In genomic region chr16:50152386-50152806, GRCh38 we compare ENCODE assay signal across 8 cellular contexts. TPM values are rescaled to one million over a fixed set of nuclear protein-coding genes. Genes with fewer than 3 reads are reported as not detected.
DNase-seq lines count a peak whose midpoint lies in the region; ATAC-seq, FAIRE-seq and TF ChIP-seq lines count a peak whose summit lies in the region.

No MANE protein-coding gene starts in this region.

- H3K4me3 ChIP-seq in astrocyte of the cerebellum (ENCODE audit: low read depth, low read length) (peak overlapping the region; percentile 57), keratinocyte (ENCODE audit: control insufficient read depth in 2 of 3, extremely low read depth in 1 of 3, insufficient read depth in 2 of 3, low read depth in 1 of 3, low read length in 3 of 3) (peak overlapping the region; percentile 70 to 80 (median 77))

- H3K79me2 ChIP-seq in keratinocyte (ENCODE audit: control insufficient read depth, insufficient read depth, low read length), result peaks cover 39% of the 10 kb centered on the region

- in situ Hi-C loops in astrocyte of the cerebellum (cut with HindIII; ENCODE audit: low sequenced_read_pairs), result no loop called here

- H3K9ac ChIP-seq in keratinocyte (ENCODE audit: control insufficient read depth, extremely low read depth, insufficient read depth, low read length), result peak overlapping the region; percentile 90

- peaks cover 17% of the 10 kb centered on the region for H3K4me1 ChIP-seq in keratinocyte (ENCODE audit: control insufficient read depth, extremely low read depth, insufficient read depth, low read length)

- TF ChIP-seq CTCF in astrocyte of the cerebellum (IDR thresholded peaks at IDR 0.05; ENCODE audit: low read depth, low read length, missing control alignments) (no peak), keratinocyte (optimal IDR thresholded peaks at IDR 0.05 in 1 of 3, IDR thresholded peaks at IDR 0.05 in 1 of 3, conservative IDR thresholded peaks at IDR 0.05 in 1 of 3; ENCODE audit: extremely low read depth in 1 of 3, insufficient read depth in 2 of 3, low read length in 3 of 3) (no peak)

- dilution Hi-C loops in keratinocyte (cut with MboI; ENCODE audit: extremely low pct_ligation_motif_present, low sequenced_read_pairs), result no loop called here

- no peaks in the 10 kb centered on the region for H3K27me3 ChIP-seq in keratinocyte (ENCODE audit: control insufficient read depth, extremely low read depth, insufficient read depth, low read length)

- H4K20me1 ChIP-seq in keratinocyte (ENCODE audit: control insufficient read depth, extremely low read depth, insufficient read depth, low read length), result peaks cover 17% of the 10 kb centered on the region

- no peaks in the 10 kb centered on the region for H3K9me1 ChIP-seq in keratinocyte (ENCODE audit: control insufficient read depth, extremely low read depth, insufficient read depth, low read length)

- no peaks in the 10 kb centered on the region for H3K9me3 ChIP-seq in keratinocyte (ENCODE audit: control insufficient read depth, low read depth, low read length)

- DNase-seq in AML-193 (lab: John Stamatoyannopoulos, UW) (peak; percentile 25 to 26), T-helper 2 cell (peak in 4 of 5 experiments; percentile 51 to 94 (median 70)), astrocyte of the cerebellum (ENCODE audit: low read depth) (no peak), keratinocyte (ENCODE audit: low read depth, low spot score) (no peak), hippocampal formation (lab: John Stamatoyannopoulos, UW) (no peak)
- peak; percentile 89 for DNase-seq in stimulated activated CD4-positive, alpha-beta T cell treated with anti-CD3 and anti-CD28 coated beads, Interleukin-1b, Interleukin-23, amount 100 ng/mL, for 48 hours

- no peaks in the 10 kb centered on the region for H3K36me3 ChIP-seq in keratinocyte (ENCODE audit: control insufficient read depth in 2 of 2, extremely low read depth in 1 of 2, insufficient read depth in 2 of 2, low read length in 2 of 2)

- H3K27ac ChIP-seq in keratinocyte (ENCODE audit: control insufficient read depth, insufficient read depth, low read length), result peak overlapping the region; percentile 83

- peak overlapping the region; percentile 63 for H2AFZ ChIP-seq in keratinocyte (ENCODE audit: control insufficient read depth, low read length)

- peak overlapping the region; percentile 82 for H3K4me2 ChIP-seq in keratinocyte (ENCODE audit: control insufficient read depth, extremely low read depth, insufficient read depth, low read depth, low read length)

- FAIRE-seq in keratinocyte (lab: Jason Lieb, UNC), result no peak

- ATAC-seq in GM19372 (IDR thresholded peaks at IDR 0.05; ENCODE audit: low read depth, unreplicated experiment), result peak; percentile 40
- ATAC-seq in HG03457 (IDR thresholded peaks at IDR 0.05; ENCODE audit: unreplicated experiment), result peak; percentile 44

RNA-seq across cellular contexts. Expression of gene TENT4B, which starts 0.7 kb away (rescaled TPM):
- polyA plus RNA-seq in keratinocyte, result 9.5 to 14.8 TPM (median 11.3 TPM) in 3 replicates
- polyA plus RNA-seq in keratinocyte (2011; ENCODE audit: low read depth), result 13.2 TPM
- 6.0 and 12.5 TPM in 2 replicates for polyA plus RNA-seq in keratinocyte (2011; cell fraction: cytosol; rRNA removed)
- polyA plus RNA-seq in keratinocyte (2011; cell fraction: nucleus; rRNA removed), result 12.4 and 15.8 TPM in 2 replicates
- 8.1 and 8.2 TPM in 2 replicates for polyA plus RNA-seq in keratinocyte (2012; ENCODE audit: low replicate concordance)
- polyA minus RNA-seq in keratinocyte, result 7.1 to 23.4 TPM (median 9.2 TPM) in 3 replicates
- polyA minus RNA-seq in keratinocyte (2011; cell fraction: cytosol; rRNA and poly(A)+ RNA removed), result 11.9 TPM
- polyA minus RNA-seq in keratinocyte (2011; cell fraction: nucleus; rRNA and poly(A)+ RNA removed), result 11.7 and 19.9 TPM in 2 replicates

Comparison
In these comparisons a context has a peak if more than half of its experiments do, and no peak if none do; other contexts are left out.
1. DNase-seq: peak in AML-193 (2 of 2), T-helper 2 cell (4 of 5) and stimulated activated CD4-positive, alpha-beta T cell treated with anti-CD3 and anti-CD28 coated beads, Interleukin-1b, Interleukin-23, amount 100 ng/mL, for 48 hours (single experiment); none in astrocyte of the cerebellum (single experiment), keratinocyte (single experiment) and hippocampal formation (0 of 2).